16 cellular contexts compared by ENCODE assay signal in the genomic region with DNA sequence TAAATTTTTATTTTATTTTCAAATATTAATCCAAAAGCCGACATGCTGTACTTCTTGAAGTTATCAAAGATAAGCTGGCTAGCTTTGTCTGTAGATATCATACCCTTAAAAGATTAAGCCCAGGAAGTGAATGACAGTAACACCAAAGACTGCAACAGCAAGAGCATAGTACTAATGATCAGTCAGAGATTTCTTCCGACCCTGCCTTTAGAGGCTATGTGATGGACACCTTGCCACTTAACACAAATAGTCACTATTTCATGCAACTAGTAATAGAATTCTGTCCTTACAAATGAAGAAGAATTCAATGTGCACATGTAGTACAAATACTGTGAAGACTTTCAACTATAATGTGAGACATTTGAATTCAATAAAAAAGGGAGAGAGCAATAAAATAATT. TPM values are rescaled to one million over a fixed set of nuclear protein-coding genes. Genes with fewer than 3 reads are reported as not detected.
A peak's percentile ranks its signal among the peaks of the same experiment; 100 is the strongest.
DNase-seq lines count a peak whose midpoint lies in the region; ATAC-seq and TF ChIP-seq lines count a peak whose summit lies in the region.
"Had no signal": no experiment of that assay in that cellular context is flagged by ENCODE, and none has a peak within 500 bp of the region (broad histone marks: within the 10 kb centered on the region; RNA-seq: fewer than 3 reads in every experiment).

No MANE protein-coding gene starts in this region.

- H3K9me3 ChIP-seq in Peyer's patch (no peaks in the 10 kb centered on the region), HAP-1 (no peaks in the 10 kb centered on the region)
- H3K9me3 ChIP-seq in effector memory CD4-positive, alpha-beta T cell (ENCODE audit: control insufficient read depth, low read length) = no peaks in the 10 kb centered on the region

- no peak for DNase-seq in activated CD4-positive, alpha-beta T cell treated with anti-CD3 and anti-CD28 coated beads, Interleukin-2, amount 10 ng/mL, durations not matched to agents 7 days and 5 days
- DNase-seq in activated CD4-positive, alpha-beta T cell treated with anti-CD3 and anti-CD28 coated beads, Interleukin-2, amount 50 U/mL, for 4 hours = no peak
- no peak for DNase-seq in Peyer's patch
- no peak for DNase-seq in effector memory CD4-positive, alpha-beta T cell
- DNase-seq in stimulated activated naive CD8-positive, alpha-beta T cell treated with anti-CD3 and anti-CD28 coated beads, Interleukin-15, amount 100 ng/mL, for 72 hours = no peak
- DNase-seq in SW 1271 (lab: John Stamatoyannopoulos, UW) = no peak
- no peak for DNase-seq in HAP-1 (ENCODE audit: low spot score in 2 of 2)
- no peak for DNase-seq in globus pallidus (ENCODE audit: low spot score)
- DNase-seq: activated CD4-positive, alpha-beta T cell treated with anti-CD3 and anti-CD28 coated beads, Interleukin-2, amount 50 U/mL, for 1 hour; amniotic stem cell; NCI-H1930; NCI-H524; nephron progenitor cell; right cardiac atrium; stimulated activated naive CD4-positive, alpha-beta T cell treated with Interleukin-2 at 50 U/mL for 16 hours had no signal

- peaks cover 0 to 30% (median 8%) of the 10 kb centered on the region in 4 donors for H3K4me1 ChIP-seq in Peyer's patch
- H3K4me1 ChIP-seq in effector memory CD4-positive, alpha-beta T cell (ENCODE audit: control insufficient read depth, insufficient read depth, low read length, poor library complexity, severe bottlenecking) = peaks cover 51% of the 10 kb centered on the region
- H3K4me1 ChIP-seq in HAP-1 = peaks cover 7% of the 10 kb centered on the region

- peaks cover 82% of the 10 kb centered on the region for H3K4me1 Mint-ChIP-seq in activated CD4-positive, alpha-beta T cell treated with anti-CD3 and anti-CD28 coated beads, Interleukin-2, amount 10 ng/mL, durations not matched to agents 7 days and 5 days
- H3K4me1 Mint-ChIP-seq in stimulated activated naive CD8-positive, alpha-beta T cell treated with anti-CD3 and anti-CD28 coated beads, Interleukin-15, amount 100 ng/mL, for 72 hours = peaks cover 88% of the 10 kb centered on the region

- H3K9me3 Mint-ChIP-seq in activated CD4-positive, alpha-beta T cell treated with anti-CD3 and anti-CD28 coated beads, Interleukin-2, amount 10 ng/mL, durations not matched to agents 7 days and 5 days = peaks cover 3% of the 10 kb centered on the region
- H3K9me3 Mint-ChIP-seq in stimulated activated naive CD8-positive, alpha-beta T cell treated with anti-CD3 and anti-CD28 coated beads, Interleukin-15, amount 100 ng/mL, for 72 hours = peaks cover 0 to 7% of the 10 kb centered on the region in 2 donors
- H3K9me3 Mint-ChIP-seq: nephron progenitor cell had no signal

- TF ChIP-seq CTCF in Peyer's patch (IDR thresholded peaks at IDR 0.05) = no peak

- H3K27me3 Mint-ChIP-seq in activated CD4-positive, alpha-beta T cell treated with anti-CD3 and anti-CD28 coated beads, Interleukin-2, amount 10 ng/mL, durations not matched to agents 7 days and 5 days = no peaks in the 10 kb centered on the region
- no peaks in the 10 kb centered on the region for H3K27me3 Mint-ChIP-seq in stimulated activated naive CD8-positive, alpha-beta T cell treated with anti-CD3 and anti-CD28 coated beads, Interleukin-15, amount 100 ng/mL, for 72 hours

- CTCF ChIA-PET in activated CD4-positive, alpha-beta T cell treated with anti-CD3 and anti-CD28 coated beads, Interleukin-2, amount 10 ng/mL, durations not matched to agents 7 days and 5 days (lab: Charles Lee) = interaction anchor here (0.9 to 1.0 kb wide), 2 partner anchors 59 to 187 kb away, joined by 3 read pairs; no protein-coding TSS in a partner anchor

- peak overlapping the region; percentile 21 for H3K4me3 Mint-ChIP-seq in activated CD4-positive, alpha-beta T cell treated with anti-CD3 and anti-CD28 coated beads, Interleukin-2, amount 10 ng/mL, durations not matched to agents 7 days and 5 days
- peak overlapping the region; percentile 25 to 68 for H3K4me3 Mint-ChIP-seq in stimulated activated naive CD8-positive, alpha-beta T cell treated with anti-CD3 and anti-CD28 coated beads, Interleukin-15, amount 100 ng/mL, for 72 hours
- H3K4me3 Mint-ChIP-seq: nephron progenitor cell had no signal

- H3K36me3 ChIP-seq in Peyer's patch (no peaks in the 10 kb centered on the region), HAP-1 (replicated peaks) (no peaks in the 10 kb centered on the region)
- peaks cover 3% of the 10 kb centered on the region for H3K36me3 ChIP-seq in effector memory CD4-positive, alpha-beta T cell (ENCODE audit: control insufficient read depth, insufficient read depth, low read length)

- H3K27me3 ChIP-seq in Peyer's patch = no peaks in the 10 kb centered on the region
- no peaks in the 10 kb centered on the region for H3K27me3 ChIP-seq in effector memory CD4-positive, alpha-beta T cell (replicated peaks; ENCODE audit: control insufficient read depth, insufficient read depth, low read length, poor library complexity, severe bottlenecking)
- H3K27me3 ChIP-seq in HAP-1 (ENCODE audit: low read depth) = no peaks in the 10 kb centered on the region
- H3K27me3 ChIP-seq: hepatocyte had no signal

- no peak for TF ChIP-seq POLR2A in Peyer's patch (IDR thresholded peaks at IDR 0.05)

- H3K27ac ChIP-seq in Peyer's patch = peak overlapping the region in 3 of 4 donors; percentile 26 to 71 (median 38)
- peak overlapping the region; percentile 86 for H3K27ac ChIP-seq in effector memory CD4-positive, alpha-beta T cell (ENCODE audit: insufficient read depth, low read length, poor library complexity, severe bottlenecking)

- no peak overlapping the region for H3K4me3 ChIP-seq in Peyer's patch
- no peak overlapping the region for H3K4me3 ChIP-seq in effector memory CD4-positive, alpha-beta T cell (ENCODE audit: insufficient read depth, low read depth, low read length, poor library complexity, severe bottlenecking)
- H3K4me3 ChIP-seq in HAP-1 = no peak overlapping the region
- H3K4me3 ChIP-seq: hepatocyte had no signal

- in situ Hi-C loops in HAP-1 (cut with MboI; ENCODE audit: low sequenced_read_pairs) = no loop called here

- no peak overlapping the region for H3K27ac Mint-ChIP-seq in activated CD4-positive, alpha-beta T cell treated with anti-CD3 and anti-CD28 coated beads, Interleukin-2, amount 10 ng/mL, durations not matched to agents 7 days and 5 days
- peak overlapping the region in 1 of 2 donors; percentile 99 for H3K27ac Mint-ChIP-seq in stimulated activated naive CD8-positive, alpha-beta T cell treated with anti-CD3 and anti-CD28 coated beads, Interleukin-15, amount 100 ng/mL, for 72 hours
- H3K27ac Mint-ChIP-seq: nephron progenitor cell had no signal

- H3K36me3 Mint-ChIP-seq in activated CD4-positive, alpha-beta T cell treated with anti-CD3 and anti-CD28 coated beads, Interleukin-2, amount 10 ng/mL, durations not matched to agents 7 days and 5 days (ENCODE audit: low read depth) = peaks cover 65% of the 10 kb centered on the region

- no peak for ATAC-seq in stimulated activated naive CD8-positive, alpha-beta T cell treated with anti-CD3 and anti-CD28 coated beads, Interleukin-15, amount 100 ng/mL, for 72 hours

- POLR2A ChIA-PET in activated CD4-positive, alpha-beta T cell treated with anti-CD3 and anti-CD28 coated beads, Interleukin-2, amount 10 ng/mL, durations not matched to agents 7 days and 5 days (lab: Charles Lee) = no interaction called here

RNA-seq across cellular contexts. Expression of a gene that starts 9.2 kb away (rescaled TPM):
- total RNA-seq in activated CD4-positive, alpha-beta T cell treated with anti-CD3 and anti-CD28 coated beads, Interleukin-2, amount 10 ng/mL, durations not matched to agents 7 days and 5 days = 100 to 1,000 TPM; 437 to 559 TPM
- 100 to 1,000 TPM; 261 to 429 (median 389) TPM for total RNA-seq in Peyer's patch
